8 cellular contexts compared by ENCODE assay signal in genomic region chr2:136238552-136239346, GRCh38.
DNase-seq lines count a peak whose midpoint lies in the region; ATAC-seq and TF ChIP-seq lines count a peak whose summit lies in the region.

No MANE protein-coding gene starts in this region.

- H3K27ac ChIP-seq in BLaER1 treated with 17β-estradiol and CSF1 and Interleukin-3, amounts not matched to agents 10 nM and 100 nM, result peak overlapping the region; percentile 81 to 95 (median 90)

- peak overlapping the region; percentile 71 to 83 (median 77) for H3K9ac ChIP-seq in BLaER1 treated with 17β-estradiol and CSF1 and Interleukin-3, amounts not matched to agents 10 nM and 100 nM

- peak; percentile 29 for DNase-seq in T follicular helper cell (ENCODE audit: low read depth)
- DNase-seq in central memory CD8-positive, alpha-beta T cell (ENCODE audit: low spot score in 2 of 2), result peak; percentile 49 to 69
- DNase-seq in natural killer cell, result peak; percentile 33
- no peak for DNase-seq in UCSD-AML1 (lab: John Stamatoyannopoulos, UW; ENCODE audit: unreplicated experiment)
- DNase-seq in hepatic stellate cell (ENCODE audit: low spot score), result no peak

- H3K36me3 ChIP-seq in BLaER1 treated with 17β-estradiol and CSF1 and Interleukin-3, amounts not matched to agents 10 nM and 100 nM, result no peaks in the 10 kb centered on the region

- no peaks in the 10 kb centered on the region for H3K27me3 Mint-ChIP-seq in central memory CD8-positive, alpha-beta T cell
- peaks cover 0 to 3% of the 10 kb centered on the region in 2 donors for H3K27me3 Mint-ChIP-seq in natural killer cell (ENCODE audit: low read depth in 2 of 2)

- H3K36me3 Mint-ChIP-seq in central memory CD8-positive, alpha-beta T cell (ENCODE audit: insufficient read depth), result peaks cover 10% of the 10 kb centered on the region
- no peaks in the 10 kb centered on the region for H3K36me3 Mint-ChIP-seq in natural killer cell

- peak; percentile 77 for ATAC-seq in GM19397 (IDR thresholded peaks at IDR 0.05; ENCODE audit: unreplicated experiment)
- peak; percentile 89 for ATAC-seq in HG03439 (IDR thresholded peaks at IDR 0.05; ENCODE audit: unreplicated experiment)
- peak; percentile 79 for ATAC-seq in central memory CD8-positive, alpha-beta T cell (replicated peaks; ENCODE audit: extremely low read depth, poor library complexity, severe bottlenecking)
- ATAC-seq in natural killer cell, result peak; percentile 61 to 85 (median 77)

- H3K4me1 Mint-ChIP-seq in central memory CD8-positive, alpha-beta T cell, result peaks cover 54% of the 10 kb centered on the region
- H3K4me1 Mint-ChIP-seq in natural killer cell, result peaks cover 54 to 66% of the 10 kb centered on the region in 2 donors

- TF ChIP-seq CTCF in natural killer cell (IDR thresholded peaks at IDR 0.05), result no peak

- H3K27ac Mint-ChIP-seq in central memory CD8-positive, alpha-beta T cell (ENCODE audit: low read depth), result peak overlapping the region; percentile 94
- H3K27ac Mint-ChIP-seq in natural killer cell, result peak overlapping the region; percentile 93 to 97

- H3K4me1 ChIP-seq in BLaER1 treated with 17β-estradiol and CSF1 and Interleukin-3, amounts not matched to agents 10 nM and 100 nM, result peaks cover 68 to 92% (median 79%) of the 10 kb centered on the region in 10 experiments

- H3K9me3 Mint-ChIP-seq in central memory CD8-positive, alpha-beta T cell, result no peaks in the 10 kb centered on the region
- no peaks in the 10 kb centered on the region for H3K9me3 Mint-ChIP-seq in natural killer cell

- no peaks in the 10 kb centered on the region for H3K27me3 ChIP-seq in BLaER1 treated with 17β-estradiol and CSF1 and Interleukin-3, amounts not matched to agents 10 nM and 100 nM

- H3K4me2 ChIP-seq in BLaER1 treated with 17β-estradiol and CSF1 and Interleukin-3, amounts not matched to agents 10 nM and 100 nM, result peak overlapping the region; percentile 72 to 86 (median 79)

- intact Hi-C loops in natural killer cell (cut with micrococcal nuclease), result loop anchor here (2.0 kb wide), 6 partner anchors 14 to 122 kb away; no protein-coding TSS in a partner anchor

- H4K20me1 ChIP-seq in BLaER1 treated with 17β-estradiol and CSF1 and Interleukin-3, amounts not matched to agents 10 nM and 100 nM, result no peaks in the 10 kb centered on the region

- H3K9me3 ChIP-seq in BLaER1 treated with 17β-estradiol and CSF1 and Interleukin-3, amounts not matched to agents 10 nM and 100 nM (replicated peaks in 1 of 11), result peaks cover 0 to 6% (median 0%) of the 10 kb centered on the region in 11 experiments; a peak in 3 of 22 replicates

- H3K4me3 Mint-ChIP-seq in central memory CD8-positive, alpha-beta T cell, result peak overlapping the region; percentile 7
- peak overlapping the region; percentile 11 for H3K4me3 Mint-ChIP-seq in natural killer cell

- H3K4me3 ChIP-seq in BLaER1 treated with 17β-estradiol and CSF1 and Interleukin-3, amounts not matched to agents 10 nM and 100 nM, result peak overlapping the region in 6 of 10 experiments; percentile 7 to 48 (median 14); a peak in 9 of 20 replicates

Comparison
In these comparisons a context has a peak if more than half of its experiments do, and no peak if none do; other contexts are left out.
1. DNase-seq: peak in T follicular helper cell (single experiment), central memory CD8-positive, alpha-beta T cell (2 of 2) and natural killer cell (single experiment); none in UCSD-AML1 (single experiment) and hepatic stellate cell (single experiment).
2. Peak in every context shown above with its lines, with median percentiles within 50 percentile points of each other: ATAC-seq.